19 cellular contexts compared by ENCODE assay signal in the genomic region with DNA sequence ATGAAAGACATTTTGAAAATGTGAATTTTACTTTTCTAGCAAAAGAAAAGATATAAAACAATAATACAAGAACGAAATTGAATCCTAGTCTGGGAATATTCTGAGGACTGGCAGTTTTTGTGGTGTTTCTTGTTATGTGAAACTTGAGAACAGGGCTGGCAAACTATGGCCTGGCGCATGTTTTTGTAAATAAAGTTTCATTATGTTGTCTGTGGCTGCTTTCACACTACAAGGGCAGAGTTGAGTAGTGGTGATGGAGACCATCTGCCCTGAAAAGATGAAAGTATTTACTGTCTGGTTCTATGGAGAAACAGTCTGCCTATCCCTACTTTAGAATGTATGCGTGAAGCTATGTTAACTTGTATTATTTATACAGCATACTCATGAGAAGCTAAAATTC.
"Had no signal": no experiment of that assay in that cellular context is flagged by ENCODE, and none has a peak within 500 bp of the region (broad histone marks: within the 10 kb centered on the region; RNA-seq: fewer than 3 reads in every experiment).

No MANE protein-coding gene starts in this region.

- H3K36me3 ChIP-seq: esophagus muscularis mucosa, neutrophil, spleen, transverse colon had no signal

- H3K9me3 ChIP-seq: esophagus muscularis mucosa, neutrophil, spleen, testis, transverse colon had no signal

- H3K4me3 ChIP-seq: dorsolateral prefrontal cortex, esophagus muscularis mucosa, spleen, testis, transverse colon had no signal

- H3K27me3 ChIP-seq: dorsolateral prefrontal cortex, esophagus muscularis mucosa, foreskin keratinocyte, neutrophil, spleen, testis, transverse colon had no signal

- DNase-seq: cortex of kidney; dorsolateral prefrontal cortex; effector memory CD4-positive, alpha-beta T cell; foreskin keratinocyte; head of caudate nucleus; hippocampal formation; left colon; naive thymus-derived CD8-positive, alpha-beta T cell; posterior cingulate gyrus; spleen; stimulated activated CD4-positive, alpha-beta T cell treated with anti-CD3 and anti-CD28 coated beads, Interleukin-2, amount 100 ng/mL, for 24 hours; stimulated activated CD4-positive, alpha-beta T cell treated with anti-CD3 and anti-CD28 coated beads, Interleukin-4, amount 100 ng/mL, for 4 hours; stimulated activated naive B cell treated with anti-CD40 and anti-IgM and Interleukin-4, amounts not matched to agents 10 μg/mL and 1 μg/mL and 100 μg/mL, for 72 hours; stimulated activated naive CD8-positive, alpha-beta T cell treated with anti-CD3 and anti-CD28 coated beads, Interleukin-15, amount 100 ng/mL, for 72 hours; testis; transverse colon had no signal

- H3K27ac ChIP-seq: dorsolateral prefrontal cortex, epithelial cell of prostate, esophagus muscularis mucosa, foreskin keratinocyte, neutrophil, spleen, testis, transverse colon had no signal

- H3K4me1 ChIP-seq: esophagus muscularis mucosa, foreskin keratinocyte, spleen, testis, transverse colon had no signal
